In the genomic region with DNA sequence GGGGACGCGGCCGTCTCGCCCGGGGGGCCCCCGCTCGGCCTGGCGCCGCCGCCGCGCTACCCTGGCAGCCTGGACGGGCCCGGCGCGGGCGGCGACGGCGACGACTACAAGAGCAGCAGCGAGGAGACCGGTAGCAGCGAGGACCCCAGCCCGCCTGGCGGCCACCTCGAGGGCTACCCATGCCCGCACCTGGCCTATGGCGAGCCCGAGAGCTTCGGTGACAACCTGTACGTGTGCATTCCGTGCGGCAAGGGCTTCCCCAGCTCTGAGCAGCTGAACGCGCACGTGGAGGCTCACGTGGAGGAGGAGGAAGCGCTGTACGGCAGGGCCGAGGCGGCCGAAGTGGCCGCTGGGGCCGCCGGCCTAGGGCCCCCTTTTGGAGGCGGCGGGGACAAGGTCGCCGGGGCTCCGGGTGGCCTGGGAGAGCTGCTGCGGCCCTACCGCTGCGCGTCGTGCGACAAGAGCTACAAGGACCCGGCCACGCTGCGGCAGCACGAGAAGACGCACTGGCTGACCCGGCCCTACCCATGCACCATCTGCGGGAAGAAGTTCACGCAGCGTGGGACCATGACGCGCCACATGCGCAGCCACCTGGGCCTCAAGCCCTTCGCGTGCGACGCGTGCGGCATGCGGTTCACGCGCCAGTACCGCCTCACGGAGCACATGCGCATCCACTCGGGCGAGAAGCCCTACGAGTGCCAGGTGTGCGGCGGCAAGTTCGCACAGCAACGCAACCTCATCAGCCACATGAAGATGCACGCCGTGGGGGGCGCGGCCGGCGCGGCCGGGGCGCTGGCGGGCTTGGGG, we compare ENCODE assay signal across 1 cellular context.
TF ChIP-seq lines count a peak whose summit lies in the region.

No MANE protein-coding gene starts in this region.

TF ChIP-seq in endothelial cell of umbilical vein, 7 proteins besides CTCF, POLR2A, EP300 and RAD21:
- TF ChIP-seq, protein P1, sequence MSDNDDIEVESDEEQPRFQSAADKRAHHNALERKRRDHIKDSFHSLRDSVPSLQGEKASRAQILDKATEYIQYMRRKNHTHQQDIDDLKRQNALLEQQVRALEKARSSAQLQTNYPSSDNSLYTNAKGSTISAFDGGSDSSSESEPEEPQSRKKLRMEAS (IDR thresholded peaks at IDR 0.05; ENCODE audit: insufficient read depth, insufficient read length) = no peak
- TF ChIP-seq POLR2AphosphoS5 (IDR thresholded peaks at IDR 0.05; ENCODE audit: insufficient read depth, low read depth, low read length) = peak; percentile 14
TF ChIP-seq in endothelial cell of umbilical vein: peak in this region for 1.
